In genomic region chr1:180542530-180543171, GRCh38 we compare ENCODE assay signal across 15 cellular contexts. TPM values are rescaled to one million over a fixed set of nuclear protein-coding genes. Genes with fewer than 3 reads are reported as not detected.
DNase-seq lines count a peak whose midpoint lies in the region; ATAC-seq, FAIRE-seq and TF ChIP-seq lines count a peak whose summit lies in the region.
"Had no signal": no experiment of that assay in that cellular context is flagged by ENCODE, and none has a peak within 500 bp of the region (broad histone marks: within the 10 kb centered on the region; RNA-seq: fewer than 3 reads in every experiment).

No MANE protein-coding gene starts in this region.

- H3K4me3 ChIP-seq in HUES6 (ENCODE audit: low read depth, low read length) = no peak overlapping the region
- H3K4me3 ChIP-seq in subcutaneous abdominal adipose tissue (ENCODE audit: low read depth in 1 of 5, low read length in 5 of 5) = no peak overlapping the region
- no peak overlapping the region for H3K4me3 ChIP-seq in small intestine (ENCODE audit: low read depth in 1 of 2, low read length in 2 of 2)
- H3K4me3 ChIP-seq: dorsolateral prefrontal cortex, testis had no signal

- DNase-seq in medulla oblongata (ENCODE audit: extremely low spot score) (peak; percentile 29), small intestine (no peak), T-helper 17 cell (no peak)
- DNase-seq: Calu3, NCI-H524, retina, testis had no signal

- no peaks in the 10 kb centered on the region for H3K9me3 Mint-ChIP-seq in brain
- H3K9me3 Mint-ChIP-seq: activated naive CD4-positive, alpha-beta T cell treated with anti-CD3 and anti-CD28 coated beads, Interleukin-2, amount 50 U/mL, for 24 hours had no signal

- H3K4me1 ChIP-seq in HUES6 (ENCODE audit: control insufficient read depth, insufficient read depth, low read length) (peaks cover 10% of the 10 kb centered on the region), subcutaneous abdominal adipose tissue (ENCODE audit: control insufficient read depth in 5 of 5, insufficient read depth in 5 of 5, low read length in 5 of 5) (peaks cover 4 to 25% (median 10%) of the 10 kb centered on the region in 5 donors), small intestine (ENCODE audit: control insufficient read depth in 2 of 2, insufficient read depth in 1 of 2, low read depth in 1 of 2, low read length in 1 of 2) (no peaks in the 10 kb centered on the region)

- peaks cover 7% of the 10 kb centered on the region for H3K27me3 Mint-ChIP-seq in brain
- H3K27me3 Mint-ChIP-seq in T-helper 17 cell = peaks cover 35% of the 10 kb centered on the region
- H3K27me3 Mint-ChIP-seq: activated naive CD4-positive, alpha-beta T cell treated with anti-CD3 and anti-CD28 coated beads, Interleukin-2, amount 50 U/mL, for 24 hours had no signal

- peak overlapping the region; percentile 33 for H3K9ac ChIP-seq in HUES6 (ENCODE audit: low read length)
- H3K9ac ChIP-seq in subcutaneous abdominal adipose tissue (ENCODE audit: low read length in 5 of 5) = peak overlapping the region in 2 of 5 donors; percentile 45 to 49

- H3K4me3 Mint-ChIP-seq in brain (peak overlapping the region in 3 of 5 experiments; percentile 11 to 64 (median 16)), T-helper 17 cell (no peak overlapping the region)
- H3K4me3 Mint-ChIP-seq: activated naive CD4-positive, alpha-beta T cell treated with anti-CD3 and anti-CD28 coated beads, Interleukin-2, amount 50 U/mL, for 24 hours had no signal

- H3K36me3 ChIP-seq in HUES6 (ENCODE audit: control insufficient read depth, insufficient read depth, low read length) (no peaks in the 10 kb centered on the region), subcutaneous abdominal adipose tissue (ENCODE audit: control insufficient read depth in 5 of 5, insufficient read depth in 5 of 5, low read length in 5 of 5) (no peaks in the 10 kb centered on the region), small intestine (ENCODE audit: control insufficient read depth in 2 of 2, insufficient read depth in 2 of 2, low read length in 2 of 2) (no peaks in the 10 kb centered on the region)

- no peak for FAIRE-seq in small intestine (lab: Jason Lieb, UNC)

- H3K27ac Mint-ChIP-seq in brain (peak overlapping the region; percentile 64 to 98 (median 87)), T-helper 17 cell (no peak overlapping the region)
- H3K27ac Mint-ChIP-seq: activated naive CD4-positive, alpha-beta T cell treated with anti-CD3 and anti-CD28 coated beads, Interleukin-2, amount 50 U/mL, for 24 hours had no signal

- WGBS in small intestine, 3 donors = 40 to 55% (median 50%) methylated on average over 5 of the region's 5 CpGs

- no peak overlapping the region for H3K27ac ChIP-seq in HUES6 (ENCODE audit: low read depth, low read length)
- peak overlapping the region; percentile 19 for H3K27ac ChIP-seq in subcutaneous abdominal adipose tissue (ENCODE audit: low read depth, low read length)
- H3K27ac ChIP-seq in small intestine (ENCODE audit: low read depth in 1 of 2, low read length in 1 of 2) = no peak overlapping the region

- H3K9me3 ChIP-seq in HUES6 (ENCODE audit: control insufficient read depth, insufficient read depth, low read depth, low read length) = no peaks in the 10 kb centered on the region
- H3K9me3 ChIP-seq in subcutaneous abdominal adipose tissue (ENCODE audit: control insufficient read depth in 5 of 5, low read length in 5 of 5) = no peaks in the 10 kb centered on the region
- H3K9me3 ChIP-seq in small intestine (ENCODE audit: control insufficient read depth, low read depth) = no peaks in the 10 kb centered on the region
- no peaks in the 10 kb centered on the region for H3K9me3 ChIP-seq in T-helper 17 cell (ENCODE audit: control insufficient read depth, low read length, poor library complexity, severe bottlenecking)
- H3K9me3 ChIP-seq: testis had no signal

- H3K4me1 Mint-ChIP-seq in brain = peaks cover 46% of the 10 kb centered on the region
- no peaks in the 10 kb centered on the region for H3K4me1 Mint-ChIP-seq in T-helper 17 cell
- H3K4me1 Mint-ChIP-seq: activated naive CD4-positive, alpha-beta T cell treated with anti-CD3 and anti-CD28 coated beads, Interleukin-2, amount 50 U/mL, for 24 hours had no signal

- H3K27me3 ChIP-seq in HUES6 (ENCODE audit: control insufficient read depth, insufficient read depth, low read length) = no peaks in the 10 kb centered on the region
- H3K27me3 ChIP-seq in subcutaneous abdominal adipose tissue (ENCODE audit: control insufficient read depth in 5 of 5, insufficient read depth in 4 of 5, low read length in 5 of 5) = no peaks in the 10 kb centered on the region
- no peaks in the 10 kb centered on the region for H3K27me3 ChIP-seq in small intestine (ENCODE audit: control insufficient read depth in 2 of 2, insufficient read depth in 2 of 2, low read length in 2 of 2)
- H3K27me3 ChIP-seq: dorsolateral prefrontal cortex, testis had no signal

- no peak for ATAC-seq in GM18907 (IDR thresholded peaks at IDR 0.05; ENCODE audit: unreplicated experiment)
- ATAC-seq in T-helper 17 cell = no peak

- no peak for TF ChIP-seq CTCF in brain (conservative IDR thresholded peaks at IDR 0.05)

- H3K36me3 Mint-ChIP-seq in brain (no peaks in the 10 kb centered on the region), T-helper 17 cell (ENCODE audit: low read depth) (no peaks in the 10 kb centered on the region)
- H3K36me3 Mint-ChIP-seq: activated naive CD4-positive, alpha-beta T cell treated with anti-CD3 and anti-CD28 coated beads, Interleukin-2, amount 50 U/mL, for 24 hours had no signal

RNA-seq across cellular contexts. Expression of gene OVAAL, which starts 16.1 kb away (rescaled TPM):
- polyA plus RNA-seq in brain (ENCODE audit: insufficient read depth, low read depth, low replicate concordance) = not detected
- not detected for polyA plus RNA-seq in small intestine
- total RNA-seq in T-helper 17 cell = not detected
- total RNA-seq: activated CD8-positive, alpha-beta memory T cell treated with anti-CD3 and anti-CD28 coated beads for 36 hours; Calu3; lung microvascular endothelial cell; testis had no signal

RNA-seq across cellular contexts. Expression of gene ACBD6, which starts 40.3 kb away (rescaled TPM):
- polyA plus RNA-seq in brain (ENCODE audit: insufficient read depth, low read depth, low replicate concordance) = 57.0 TPM
- 10 to 100 TPM; 12.7 to 23.0 (median 18.4) TPM for polyA plus RNA-seq in small intestine
- 10 to 100 TPM; 28.9 to 33.1 TPM for total RNA-seq in T-helper 17 cell
